ENCODE assay signal across 2 cellular contexts in the genomic region with DNA sequence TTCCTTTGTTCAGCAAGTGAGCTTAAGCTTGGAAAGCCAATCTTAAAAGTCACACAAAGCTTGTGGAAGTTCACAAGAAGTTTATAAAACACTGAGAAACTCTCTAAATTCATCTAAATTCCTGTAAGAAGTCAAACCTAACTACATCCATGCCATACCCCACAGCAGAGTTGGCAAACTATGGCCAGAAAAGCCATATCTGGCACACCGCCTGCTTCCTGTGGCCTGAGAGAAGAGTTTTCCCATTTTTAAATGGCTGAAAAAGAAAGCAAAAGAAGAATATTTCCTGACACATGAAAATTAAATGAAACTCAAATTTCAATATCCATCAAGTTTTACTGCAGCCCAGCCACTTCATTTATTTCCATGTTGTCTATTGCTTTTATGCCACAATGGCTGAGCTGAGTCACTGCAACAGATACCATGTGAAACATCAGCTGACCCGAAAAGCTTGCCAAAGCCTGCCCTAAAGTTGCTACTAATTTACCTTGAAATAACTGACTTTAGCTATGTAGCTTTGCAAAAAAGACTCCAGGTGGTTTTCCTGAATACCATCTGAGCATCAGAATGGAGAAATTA.
TF ChIP-seq lines count a peak whose summit lies in the region.

No MANE protein-coding gene starts in this region.

TF ChIP-seq in IMR-90, 13 proteins besides CTCF, POLR2A, EP300 and RAD21:
- no peak for TF ChIP-seq MAZ (IDR thresholded peaks at IDR 0.05; ENCODE audit: borderline replicate concordance, low read depth, low read length)
- peak; percentile 73; the same call in 1 of the 2 replicates for TF ChIP-seq USF2 (IDR thresholded peaks at IDR 0.05; ENCODE audit: low read depth, low read length)

TF ChIP-seq in HepG2, 621 proteins besides CTCF, POLR2A, EP300 and RAD21:
- TF ChIP-seq SRSF4 (IDR thresholded peaks at IDR 0.05; ENCODE audit: low read depth, low read length, poor library complexity, severe bottlenecking), result no peak
- TF ChIP-seq FIP1L1 (IDR thresholded peaks at IDR 0.05; ENCODE audit: borderline replicate concordance, insufficient read depth, low read depth, low read length), result no peak
- no peak for TF ChIP-seq SAP130 (CRISPR knock-in tag; IDR thresholded peaks at IDR 0.05; ENCODE audit: low read depth)
- no peak for TF ChIP-seq NPAS2 (CRISPR knock-in tag; IDR thresholded peaks at IDR 0.05; ENCODE audit: borderline replicate concordance)
- peak; percentile 54; the same call in 1 of the 2 replicates for TF ChIP-seq ZNF7 (CRISPR knock-in tag; IDR thresholded peaks at IDR 0.05)
- no peak for TF ChIP-seq ZNF468 (CRISPR knock-in tag; IDR thresholded peaks at IDR 0.05)
- no peak for TF ChIP-seq ZNF558 (CRISPR knock-in tag; IDR thresholded peaks at IDR 0.05; ENCODE audit: borderline replicate concordance)
